ENCODE assay signal across 15 cellular contexts in the genomic region with DNA sequence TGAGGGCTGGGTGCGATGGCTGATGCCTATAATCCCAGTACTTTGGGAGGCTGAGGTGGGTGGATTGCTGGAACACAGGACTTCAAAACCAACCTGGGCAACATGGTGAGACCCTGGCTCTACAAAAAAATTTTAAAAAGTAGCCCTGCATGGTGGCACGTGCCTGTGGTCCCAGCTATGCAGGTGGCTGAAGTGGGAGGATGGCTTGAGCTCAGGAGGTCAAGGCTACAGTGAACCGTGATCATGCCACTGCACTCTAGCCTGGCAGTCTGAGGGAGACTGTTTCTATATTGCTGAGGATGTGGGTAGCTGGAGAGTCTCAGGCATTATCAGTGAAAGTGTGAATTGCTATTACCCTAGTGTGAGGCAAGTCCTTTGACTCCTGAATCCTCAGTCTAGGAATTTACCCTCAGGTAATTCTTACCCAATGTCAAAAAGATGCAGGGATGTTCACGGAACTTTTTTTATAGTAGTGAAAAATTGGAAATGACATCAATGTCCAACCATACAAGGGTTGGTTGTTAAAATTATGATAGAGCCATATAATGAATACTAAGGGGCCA.
"Had no signal": no experiment of that assay in that cellular context is flagged by ENCODE, and none has a peak within 500 bp of the region (broad histone marks: within the 10 kb centered on the region; RNA-seq: fewer than 3 reads in every experiment).

No MANE protein-coding gene starts in this region.

- H3K4me1 ChIP-seq: pancreas had no signal

- H2AFZ ChIP-seq: neural progenitor cell had no signal

- H3K27me3 Mint-ChIP-seq: activated CD4-positive, alpha-beta T cell treated with anti-CD3 and anti-CD28 coated beads, Interleukin-2, amount 10 ng/mL, durations not matched to agents 24 days and 14 days; stimulated activated naive CD8-positive, alpha-beta T cell treated with anti-CD3 and anti-CD28 coated beads, Interleukin-15, amount 100 ng/mL, for 72 hours had no signal

- H3K4me3 Mint-ChIP-seq: neural progenitor cell, WTC11 had no signal

- H3K9ac ChIP-seq: neural progenitor cell had no signal

- H3K9me3 ChIP-seq: gastrocnemius medialis, heart right ventricle, left ventricle myocardium inferior, pancreas, thoracic aorta had no signal

- ATAC-seq: gastrocnemius medialis; heart right ventricle; pancreas; stimulated activated naive CD8-positive, alpha-beta T cell treated with anti-CD3 and anti-CD28 coated beads, Interleukin-15, amount 100 ng/mL, for 72 hours had no signal

- H3K27me3 ChIP-seq: gastrocnemius medialis, heart right ventricle, neural progenitor cell, pancreas had no signal

- DNase-seq: activated CD4-positive, alpha-beta T cell treated with anti-CD3 and anti-CD28 coated beads, Interleukin-2, amount 10 ng/mL, durations not matched to agents 24 days and 14 days; activated effector memory CD4-positive, alpha-beta T cell treated with Interleukin-2 at 50 U/mL for 16 hours; effector CD4-positive, alpha-beta T cell; gastrocnemius medialis; heart right ventricle; islet precursor cell; left ventricle myocardium inferior; pancreas; stimulated activated CD4-positive, alpha-beta T cell treated with anti-CD3 and anti-CD28 coated beads, Interleukin-2, amount 100 ng/mL, for 48 hours; stimulated activated naive CD8-positive, alpha-beta T cell treated with anti-CD3 and anti-CD28 coated beads, Interleukin-15, amount 100 ng/mL, for 72 hours had no signal

- H3K4me2 ChIP-seq: neural progenitor cell had no signal

- H3K27ac ChIP-seq: coronary artery, epithelial cell of prostate, gastrocnemius medialis, heart right ventricle, left ventricle myocardium inferior, neural progenitor cell, pancreas, thoracic aorta had no signal

- H3K4me3 ChIP-seq: coronary artery, gastrocnemius medialis, heart right ventricle, left ventricle myocardium inferior, neural progenitor cell, pancreas, thoracic aorta had no signal

- H3K27ac Mint-ChIP-seq: activated CD4-positive, alpha-beta T cell treated with anti-CD3 and anti-CD28 coated beads, Interleukin-2, amount 10 ng/mL, durations not matched to agents 24 days and 14 days had no signal

- H3K36me3 ChIP-seq: gastrocnemius medialis, heart right ventricle, left ventricle myocardium inferior, neural progenitor cell, pancreas, thoracic aorta had no signal

- H3K36me3 Mint-ChIP-seq: neural progenitor cell, WTC11 had no signal
